Comparison of ENCODE assay signal across 8 cellular contexts in the genomic region with DNA sequence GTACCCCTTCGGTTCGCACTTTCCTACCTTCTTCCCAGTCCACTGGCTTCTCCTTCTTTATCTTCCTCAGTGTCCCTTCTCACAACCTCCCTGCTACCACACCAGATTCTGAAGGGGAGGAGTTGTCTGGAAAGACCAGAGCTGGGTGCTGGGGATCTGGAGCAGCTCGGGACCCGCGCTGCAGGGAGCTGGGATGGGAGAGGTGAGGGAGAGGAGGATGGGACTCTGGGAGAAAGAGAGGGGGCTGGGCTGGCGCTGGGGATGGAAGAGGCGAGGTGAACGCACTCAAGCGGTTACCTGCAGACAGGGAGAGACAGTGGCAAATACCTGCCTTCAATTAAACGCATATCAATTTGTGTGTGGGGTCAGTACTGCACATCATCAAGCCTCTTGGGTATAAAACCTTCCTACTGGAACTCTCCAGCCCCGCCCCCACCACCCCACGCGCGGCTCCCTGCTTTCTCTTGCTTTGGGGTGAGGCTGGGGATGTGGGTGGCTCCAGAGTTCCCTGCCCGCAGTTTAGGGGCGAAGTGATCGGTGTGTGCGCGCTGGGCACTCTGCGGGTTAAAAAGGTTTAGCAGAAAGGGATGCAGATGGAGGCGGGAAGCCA. TPM values are rescaled to one million over a fixed set of nuclear protein-coding genes. Genes with fewer than 3 reads are reported as not detected.
DNase-seq lines count a peak whose midpoint lies in the region; ATAC-seq and TF ChIP-seq lines count a peak whose summit lies in the region.

No MANE protein-coding gene starts in this region.

- no peaks in the 10 kb centered on the region for H3K9me3 ChIP-seq in GM23248 (ENCODE audit: low read depth)
- no peaks in the 10 kb centered on the region for H3K9me3 ChIP-seq in sigmoid colon

- TF ChIP-seq POLR2A in sigmoid colon (IDR thresholded peaks at IDR 0.05), result no peak

- H3K4me2 ChIP-seq in GM23248 (ENCODE audit: unreplicated experiment), result peak overlapping the region; percentile 97

- H4K20me1 ChIP-seq in GM23248 (ENCODE audit: insufficient read depth), result no peaks in the 10 kb centered on the region

- in situ Hi-C loops in GM23248 (cut with MboI), result no loop called here

- peak; percentile 3 for ATAC-seq in WTC11
- no peak for ATAC-seq in GM21515 (IDR thresholded peaks at IDR 0.05; ENCODE audit: unreplicated experiment)

- 62 to 63% methylated on average over 16 to 21 of the region's 21 CpGs for WGBS in GM23248 (ENCODE audit: low coverage in 1 of 2, low lambda C conversion rate in 2 of 2, missing lambda C conversion rate in 2 of 2), 2 experiments
- 26 to 36% methylated on average over 21 of the region's 21 CpGs for whole genome bisulfite sequencing in sigmoid colon, 2 donors

- H3K4me1 ChIP-seq in GM23248 (ENCODE audit: insufficient read depth), result peaks cover 16% of the 10 kb centered on the region
- H3K4me1 ChIP-seq in sigmoid colon, result peaks cover 0 to 34% (median 29%) of the 10 kb centered on the region in 4 donors

- no peaks in the 10 kb centered on the region for H3K9me2 ChIP-seq in GM23248 (ENCODE audit: insufficient read depth)

- H3K27me3 Mint-ChIP-seq in WTC11 (ENCODE audit: low read depth), result peaks cover 44% of the 10 kb centered on the region

- peak overlapping the region; percentile 93 for H2AFZ ChIP-seq in GM23248

- TF ChIP-seq CTCF in WTC11 (IDR thresholded peaks at IDR 0.05), result no peak
- TF ChIP-seq CTCF in foreskin fibroblast (IDR thresholded peaks at IDR 0.05; ENCODE audit: low read depth, low read length), result no peak
- no peak for TF ChIP-seq CTCF in sigmoid colon (IDR thresholded peaks at IDR 0.05)

- H3K36me3 ChIP-seq in GM23248 (ENCODE audit: low read depth) (no peaks in the 10 kb centered on the region), sigmoid colon (no peaks in the 10 kb centered on the region)

- H3K27ac ChIP-seq in GM23248, result no peak overlapping the region
- H3K27ac ChIP-seq in sigmoid colon, result peak overlapping the region in 3 of 4 donors; percentile 76 to 85 (median 81)

- H3K4me3 ChIP-seq in GM23248 (peak overlapping the region; percentile 93), foreskin fibroblast (ENCODE audit: low read depth in 1 of 2, low read length in 2 of 2) (peak overlapping the region; percentile 57 to 94), sigmoid colon (peak overlapping the region; percentile 64 to 89 (median 79))

- no peaks in the 10 kb centered on the region for H3F3A ChIP-seq in GM23248 (ENCODE audit: insufficient read depth)

- no peaks in the 10 kb centered on the region; the same call in 1 of the 2 replicates for H3K36me3 Mint-ChIP-seq in WTC11

- H3K9ac ChIP-seq in GM23248, result peak overlapping the region; percentile 88

- POLR2A ChIA-PET in WTC11 (lab: Charles Lee), result no interaction called here

- TF ChIP-seq EP300 in sigmoid colon (IDR thresholded peaks at IDR 0.05), result no peak

- H3K4me3 Mint-ChIP-seq in WTC11, result peak overlapping the region; percentile 85

- no peak for DNase-seq in GM23248
- peak; percentile 25 for DNase-seq in WTC11 (ENCODE audit: low spot score)
- no peak for DNase-seq in foreskin fibroblast
- DNase-seq in sigmoid colon, result no peak
- no peak for DNase-seq in NCI-H524 treated with DMSO at 0.1 percent for 48 hours (lab: John Stamatoyannopoulos, UW)
- no peak for DNase-seq in DMS 273 treated with DMSO at 0.1 percent for 48 hours (lab: John Stamatoyannopoulos, UW)
- no peak for DNase-seq in T1000 (lab: John Stamatoyannopoulos, UW)

- intact Hi-C loops in sigmoid colon (cut with DNase I), result loop anchor here (10.0 kb wide), 2 partner anchors 169 to 371 kb away; a partner anchor contains a TSS

- H3K27me3 ChIP-seq in GM23248 (replicated peaks; ENCODE audit: insufficient read depth), result no peaks in the 10 kb centered on the region
- H3K27me3 ChIP-seq in sigmoid colon, result no peaks in the 10 kb centered on the region

- H3K4me1 Mint-ChIP-seq in WTC11, result peaks cover 49% of the 10 kb centered on the region

- H3K27ac Mint-ChIP-seq in WTC11, result no peak overlapping the region; the same call in none of the 2 replicates

- peaks cover 36% of the 10 kb centered on the region for H3K79me2 ChIP-seq in GM23248 (ENCODE audit: insufficient read depth)

- CTCF ChIA-PET in WTC11 (lab: Charles Lee), result interaction anchor here (1.1 to 3.3 kb wide), 2 partner anchors 26 to 72 kb away, joined by 3 to 9 read pairs; no protein-coding TSS in a partner anchor

- H3K9me3 Mint-ChIP-seq in WTC11, result 0 out of 2 replicates have a peak, but pooled peaks cover 3% of the 10 kb centered on the region

TF ChIP-seq in WTC11, 78 proteins besides CTCF, POLR2A, EP300 and RAD21:
- TF ChIP-seq ZNF396 (CRISPR knock-in tag; IDR thresholded peaks at IDR 0.05; ENCODE audit: borderline replicate concordance) (no peak), SMAD4 (CRISPR knock-in tag; IDR thresholded peaks at IDR 0.05) (no peak), RELA (CRISPR knock-in tag; IDR thresholded peaks at IDR 0.05; ENCODE audit: borderline replicate concordance) (no peak), ZNF317 (CRISPR knock-in tag; IDR thresholded peaks at IDR 0.05; ENCODE audit: borderline replicate concordance, low read depth) (no peak), ELF4 (CRISPR knock-in tag; IDR thresholded peaks at IDR 0.05; ENCODE audit: low read depth) (no peak), ZNF423 (CRISPR knock-in tag; IDR thresholded peaks at IDR 0.05) (no peak), SP1 (CRISPR knock-in tag; conservative IDR thresholded peaks at IDR 0.05) (no peak), JAZF1 (CRISPR knock-in tag; IDR thresholded peaks at IDR 0.05) (no peak), SMAD3 (CRISPR knock-in tag; IDR thresholded peaks at IDR 0.05; ENCODE audit: borderline replicate concordance) (no peak), NR3C1 (CRISPR knock-in tag; conservative IDR thresholded peaks at IDR 0.05; ENCODE audit: low read depth) (no peak)
- TF ChIP-seq, protein P1, sequence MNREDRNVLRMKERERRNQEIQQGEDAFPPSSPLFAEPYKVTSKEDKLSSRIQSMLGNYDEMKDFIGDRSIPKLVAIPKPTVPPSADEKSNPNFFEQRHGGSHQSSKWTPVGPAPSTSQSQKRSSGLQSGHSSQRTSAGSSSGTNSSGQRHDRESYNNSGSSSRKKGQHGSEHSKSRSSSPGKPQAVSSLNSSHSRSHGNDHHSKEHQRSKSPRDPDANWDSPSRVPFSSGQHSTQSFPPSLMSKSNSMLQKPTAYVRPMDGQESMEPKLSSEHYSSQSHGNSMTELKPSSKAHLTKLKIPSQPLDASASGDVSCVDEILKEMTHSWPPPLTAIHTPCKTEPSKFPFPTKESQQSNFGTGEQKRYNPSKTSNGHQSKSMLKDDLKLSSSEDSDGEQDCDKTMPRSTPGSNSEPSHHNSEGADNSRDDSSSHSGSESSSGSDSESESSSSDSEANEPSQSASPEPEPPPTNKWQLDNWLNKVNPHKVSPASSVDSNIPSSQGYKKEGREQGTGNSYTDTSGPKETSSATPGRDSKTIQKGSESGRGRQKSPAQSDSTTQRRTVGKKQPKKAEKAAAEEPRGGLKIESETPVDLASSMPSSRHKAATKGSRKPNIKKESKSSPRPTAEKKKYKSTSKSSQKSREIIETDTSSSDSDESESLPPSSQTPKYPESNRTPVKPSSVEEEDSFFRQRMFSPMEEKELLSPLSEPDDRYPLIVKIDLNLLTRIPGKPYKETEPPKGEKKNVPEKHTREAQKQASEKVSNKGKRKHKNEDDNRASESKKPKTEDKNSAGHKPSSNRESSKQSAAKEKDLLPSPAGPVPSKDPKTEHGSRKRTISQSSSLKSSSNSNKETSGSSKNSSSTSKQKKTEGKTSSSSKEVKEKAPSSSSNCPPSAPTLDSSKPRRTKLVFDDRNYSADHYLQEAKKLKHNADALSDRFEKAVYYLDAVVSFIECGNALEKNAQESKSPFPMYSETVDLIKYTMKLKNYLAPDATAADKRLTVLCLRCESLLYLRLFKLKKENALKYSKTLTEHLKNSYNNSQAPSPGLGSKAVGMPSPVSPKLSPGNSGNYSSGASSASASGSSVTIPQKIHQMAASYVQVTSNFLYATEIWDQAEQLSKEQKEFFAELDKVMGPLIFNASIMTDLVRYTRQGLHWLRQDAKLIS (CRISPR knock-in tag; IDR thresholded peaks at IDR 0.05; ENCODE audit: borderline replicate concordance), result no peak
- TF ChIP-seq, protein P2, sequence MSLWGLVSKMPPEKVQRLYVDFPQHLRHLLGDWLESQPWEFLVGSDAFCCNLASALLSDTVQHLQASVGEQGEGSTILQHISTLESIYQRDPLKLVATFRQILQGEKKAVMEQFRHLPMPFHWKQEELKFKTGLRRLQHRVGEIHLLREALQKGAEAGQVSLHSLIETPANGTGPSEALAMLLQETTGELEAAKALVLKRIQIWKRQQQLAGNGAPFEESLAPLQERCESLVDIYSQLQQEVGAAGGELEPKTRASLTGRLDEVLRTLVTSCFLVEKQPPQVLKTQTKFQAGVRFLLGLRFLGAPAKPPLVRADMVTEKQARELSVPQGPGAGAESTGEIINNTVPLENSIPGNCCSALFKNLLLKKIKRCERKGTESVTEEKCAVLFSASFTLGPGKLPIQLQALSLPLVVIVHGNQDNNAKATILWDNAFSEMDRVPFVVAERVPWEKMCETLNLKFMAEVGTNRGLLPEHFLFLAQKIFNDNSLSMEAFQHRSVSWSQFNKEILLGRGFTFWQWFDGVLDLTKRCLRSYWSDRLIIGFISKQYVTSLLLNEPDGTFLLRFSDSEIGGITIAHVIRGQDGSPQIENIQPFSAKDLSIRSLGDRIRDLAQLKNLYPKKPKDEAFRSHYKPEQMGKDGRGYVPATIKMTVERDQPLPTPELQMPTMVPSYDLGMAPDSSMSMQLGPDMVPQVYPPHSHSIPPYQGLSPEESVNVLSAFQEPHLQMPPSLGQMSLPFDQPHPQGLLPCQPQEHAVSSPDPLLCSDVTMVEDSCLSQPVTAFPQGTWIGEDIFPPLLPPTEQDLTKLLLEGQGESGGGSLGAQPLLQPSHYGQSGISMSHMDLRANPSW (CRISPR knock-in tag; conservative IDR thresholded peaks at IDR 0.05; ENCODE audit: low read depth), result no peak
- TF ChIP-seq, protein P3, sequence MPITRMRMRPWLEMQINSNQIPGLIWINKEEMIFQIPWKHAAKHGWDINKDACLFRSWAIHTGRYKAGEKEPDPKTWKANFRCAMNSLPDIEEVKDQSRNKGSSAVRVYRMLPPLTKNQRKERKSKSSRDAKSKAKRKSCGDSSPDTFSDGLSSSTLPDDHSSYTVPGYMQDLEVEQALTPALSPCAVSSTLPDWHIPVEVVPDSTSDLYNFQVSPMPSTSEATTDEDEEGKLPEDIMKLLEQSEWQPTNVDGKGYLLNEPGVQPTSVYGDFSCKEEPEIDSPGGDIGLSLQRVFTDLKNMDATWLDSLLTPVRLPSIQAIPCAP (CRISPR knock-in tag; IDR thresholded peaks at IDR 0.05), result no peak

RNA-seq across cellular contexts. Expression of a gene that starts 1.1 kb away (rescaled TPM):
- 460 and 499 TPM in 2 replicates for total RNA-seq in GM23248 (2014; rRNA removed; shearing (Covaris generic))
- polyA plus RNA-seq in GM23248 (2016; fragmentation: Nextera tagmentation; extraction: Ambion mirVana), result 429 and 430 TPM in 2 replicates
- total RNA-seq in WTC11 (2021), result 52.3 to 71.8 TPM (median 71.0 TPM) in 3 replicates
- 100 to 1,000 TPM; 198 to 261 (median 240) TPM for total RNA-seq in sigmoid colon
- polyA plus RNA-seq in sigmoid colon, result 10 to 100 TPM; 14.3 to 45.8 (median 22.2) TPM
